Comparison of ENCODE assay signal across 26 cellular contexts in genomic region chr20:49347156-49347555, GRCh38.
DNase-seq lines count a peak whose midpoint lies in the region; ATAC-seq, FAIRE-seq and TF ChIP-seq lines count a peak whose summit lies in the region.
"Had no signal": no experiment of that assay in that cellular context is flagged by ENCODE, and none has a peak within 500 bp of the region (broad histone marks: within the 10 kb centered on the region; RNA-seq: fewer than 3 reads in every experiment).

No MANE protein-coding gene starts in this region.

- H3K4me1 ChIP-seq in BLaER1 (peaks cover 10% of the 10 kb centered on the region), pancreas (no peaks in the 10 kb centered on the region)
- no peaks in the 10 kb centered on the region for H3K4me1 ChIP-seq in CD8-positive, alpha-beta memory T cell (ENCODE audit: insufficient read depth, low read length)
- H3K4me1 ChIP-seq: colonic mucosa, testis had no signal

- H3K27me3 ChIP-seq in BLaER1 (no peaks in the 10 kb centered on the region), pancreas (no peaks in the 10 kb centered on the region)
- no peaks in the 10 kb centered on the region for H3K27me3 ChIP-seq in CD8-positive, alpha-beta memory T cell (ENCODE audit: insufficient read depth, low read length, poor library complexity, severe bottlenecking)
- H3K27me3 ChIP-seq: colonic mucosa, testis had no signal

- no peak for ATAC-seq in pancreas
- ATAC-seq: left lobe of liver had no signal

- no peak overlapping the region for H3K9ac ChIP-seq in BLaER1

- intact Hi-C loops in pancreas (cut with DNase I) = no loop called here

- CTCF ChIA-PET in CD8-positive, alpha-beta memory T cell (lab: Charles Lee) = no interaction called here

- no peak overlapping the region for H3K27ac ChIP-seq in BLaER1
- H3K27ac ChIP-seq in CD8-positive, alpha-beta memory T cell (ENCODE audit: low read depth, low read length) = no peak overlapping the region
- H3K27ac ChIP-seq in pancreas = no peak overlapping the region
- H3K27ac ChIP-seq: colonic mucosa, testis had no signal

- H3K4me3 ChIP-seq in BLaER1 (no peak overlapping the region), pancreas (no peak overlapping the region)
- H3K4me3 ChIP-seq in CD8-positive, alpha-beta memory T cell (ENCODE audit: low read length) = no peak overlapping the region
- H3K4me3 ChIP-seq: colonic mucosa, GM23338, testis had no signal

- DNase-seq in RPMI7951 (ENCODE audit: low read depth) (peak; percentile 48), endothelial cell (ENCODE audit: low spot score) (no peak), osteocyte (ENCODE audit: extremely low spot score, unreplicated experiment) (no peak), HCEC 1CT (no peak), NCI-H1048 (lab: John Stamatoyannopoulos, UW) (no peak), pancreas (no peak)
- DNase-seq in CD8-positive, alpha-beta memory T cell = no peak
- DNase-seq: AML-193, colonic mucosa, naive B cell, NCI-H2107, SIG-M5, SW 1271, T-helper 9 cell, testis had no signal

- H3K27me3 Mint-ChIP-seq in endothelial cell (ENCODE audit: unreplicated experiment) (peaks cover 2% of the 10 kb centered on the region), osteocyte (ENCODE audit: unreplicated experiment) (no peaks in the 10 kb centered on the region)
- H3K27me3 Mint-ChIP-seq in CD8-positive, alpha-beta memory T cell = peaks cover 13 to 31% of the 10 kb centered on the region in 2 donors

- POLR2A ChIA-PET in CD8-positive, alpha-beta memory T cell (lab: Charles Lee) = no interaction called here

- FAIRE-seq in pancreas (lab: Jason Lieb, UNC) = no peak
- FAIRE-seq: A204.1, GM18507, GM19239, islet of Langerhans, small intestine had no signal

- no peaks in the 10 kb centered on the region for H3K9me3 Mint-ChIP-seq in endothelial cell (ENCODE audit: unreplicated experiment)
- no peaks in the 10 kb centered on the region for H3K9me3 Mint-ChIP-seq in osteocyte (ENCODE audit: unreplicated experiment)
- H3K9me3 Mint-ChIP-seq in CD8-positive, alpha-beta memory T cell = no peaks in the 10 kb centered on the region
- H3K9me3 Mint-ChIP-seq: activated CD4-positive, alpha-beta T cell treated with anti-CD3 and anti-CD28 coated beads, Interleukin-2, amount 10 ng/mL, durations not matched to agents 7 days and 5 days; CD4-positive, alpha-beta T cell; GM23338 had no signal

- H3K36me3 Mint-ChIP-seq in endothelial cell (ENCODE audit: low read depth, unreplicated experiment) = no peaks in the 10 kb centered on the region
- H3K36me3 Mint-ChIP-seq in osteocyte (ENCODE audit: unreplicated experiment) = no peaks in the 10 kb centered on the region
- H3K36me3 Mint-ChIP-seq in CD8-positive, alpha-beta memory T cell = no peaks in the 10 kb centered on the region
- H3K36me3 Mint-ChIP-seq: activated naive CD8-positive, alpha-beta T cell; naive B cell had no signal

- 86 to 92% methylated on average over 9 of the region's 9 CpGs for WGBS in pancreas, 2 donors

- no peaks in the 10 kb centered on the region for H3K9me3 ChIP-seq in BLaER1
- no peaks in the 10 kb centered on the region for H3K9me3 ChIP-seq in CD8-positive, alpha-beta memory T cell (ENCODE audit: low read length)
- no peaks in the 10 kb centered on the region for H3K9me3 ChIP-seq in pancreas
- H3K9me3 ChIP-seq: colonic mucosa, testis had no signal

- no peaks in the 10 kb centered on the region for H3K4me1 Mint-ChIP-seq in endothelial cell (ENCODE audit: unreplicated experiment)
- H3K4me1 Mint-ChIP-seq in osteocyte (ENCODE audit: unreplicated experiment) = peaks cover 43% of the 10 kb centered on the region
- H3K4me1 Mint-ChIP-seq in CD8-positive, alpha-beta memory T cell = peaks cover 0 to 6% (median 2%) of the 10 kb centered on the region in 3 donors
- H3K4me1 Mint-ChIP-seq: activated CD4-positive, alpha-beta T cell treated with anti-CD3 and anti-CD28 coated beads, Interleukin-2, amount 10 ng/mL, durations not matched to agents 7 days and 5 days had no signal

- no peaks in the 10 kb centered on the region for H4K20me1 ChIP-seq in BLaER1

- TF ChIP-seq CTCF in endothelial cell (IDR thresholded peaks at IDR 0.05; ENCODE audit: unreplicated experiment) = no peak
- TF ChIP-seq CTCF in osteocyte (IDR thresholded peaks at IDR 0.05) = no peak
- TF ChIP-seq CTCF in pancreas (IDR thresholded peaks at IDR 0.05) = no peak

- H3K27ac Mint-ChIP-seq in endothelial cell (ENCODE audit: unreplicated experiment) (peak overlapping the region; percentile 81), osteocyte (ENCODE audit: unreplicated experiment) (peak overlapping the region; percentile 25)
- H3K27ac Mint-ChIP-seq in CD8-positive, alpha-beta memory T cell = peak overlapping the region in 4 of 8 donors; percentile 20 to 84 (median 66)
- H3K27ac Mint-ChIP-seq: activated CD4-positive, alpha-beta T cell treated with anti-CD3 and anti-CD28 coated beads, Interleukin-2, amount 10 ng/mL, durations not matched to agents 7 days and 5 days; activated naive CD8-positive, alpha-beta T cell; CD4-positive, alpha-beta T cell; naive B cell had no signal

- H3K4me3 Mint-ChIP-seq in endothelial cell (ENCODE audit: unreplicated experiment) = no peak overlapping the region
- no peak overlapping the region for H3K4me3 Mint-ChIP-seq in osteocyte (ENCODE audit: unreplicated experiment)
- H3K4me3 Mint-ChIP-seq in CD8-positive, alpha-beta memory T cell = no peak overlapping the region
- H3K4me3 Mint-ChIP-seq: activated CD4-positive, alpha-beta T cell treated with anti-CD3 and anti-CD28 coated beads, Interleukin-2, amount 10 ng/mL, durations not matched to agents 7 days and 5 days; activated naive CD8-positive, alpha-beta T cell; CD4-positive, alpha-beta T cell; GM23338 had no signal

- H3K36me3 ChIP-seq in BLaER1 (no peaks in the 10 kb centered on the region), pancreas (no peaks in the 10 kb centered on the region)
- H3K36me3 ChIP-seq in CD8-positive, alpha-beta memory T cell (ENCODE audit: insufficient read depth, low read length) = no peaks in the 10 kb centered on the region
- H3K36me3 ChIP-seq: colonic mucosa had no signal

- H3K4me2 ChIP-seq in BLaER1 = peak overlapping the region; percentile 15
- H3K4me2 ChIP-seq: GM23338 had no signal
